In the genomic region with DNA sequence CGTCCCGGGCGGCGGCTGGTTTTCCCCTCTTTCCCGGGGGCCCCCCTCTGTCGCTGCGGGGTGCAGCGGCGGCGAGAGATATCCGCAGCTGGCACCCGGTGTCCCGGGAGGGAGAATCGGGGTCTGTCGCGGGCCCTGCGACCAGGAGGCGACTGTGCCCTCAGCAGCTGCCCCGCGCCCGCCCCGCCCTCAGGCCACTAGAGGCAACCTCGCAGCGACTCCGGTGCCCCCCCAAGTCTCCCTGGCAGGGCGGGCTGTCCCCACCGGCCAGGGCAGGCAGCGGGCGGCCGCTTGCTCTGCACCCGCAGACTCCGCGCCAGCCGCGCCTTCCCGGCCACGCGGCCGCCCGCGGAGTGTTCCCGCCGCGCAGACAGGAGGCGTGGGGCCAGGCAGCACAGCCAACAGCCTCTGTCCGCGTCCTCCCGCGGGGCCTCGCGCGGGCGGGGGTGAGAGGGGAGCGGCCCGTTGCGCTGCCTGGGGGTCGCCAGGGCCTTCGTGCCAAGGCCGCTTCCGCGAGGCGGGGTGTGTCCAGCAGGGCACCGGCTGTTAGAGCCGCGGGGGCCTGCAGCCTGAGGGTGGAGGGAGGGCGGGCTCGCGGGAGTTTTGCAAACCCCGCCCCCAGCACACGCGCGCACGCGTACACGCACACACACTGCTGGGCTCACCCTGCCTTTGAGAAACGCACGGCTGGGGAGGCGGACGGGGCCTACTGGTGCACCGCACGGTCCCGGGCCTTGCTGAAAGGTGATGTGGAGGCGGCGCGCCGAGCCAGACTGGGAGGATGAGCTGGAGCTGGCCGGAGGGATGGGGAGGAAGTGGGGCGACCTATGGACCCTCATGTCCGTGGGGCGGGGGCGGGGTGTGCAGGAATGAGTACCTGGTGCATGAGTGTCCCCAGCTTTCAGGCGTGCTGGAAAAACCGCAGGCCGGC, we compare ENCODE assay signal across 8 cellular contexts. TPM values are rescaled to one million over a fixed set of nuclear protein-coding genes. Genes with fewer than 3 reads are reported as not detected.
DNase-seq lines count a peak whose midpoint lies in the region; ATAC-seq lines count a peak whose summit lies in the region.

No MANE protein-coding gene starts in this region.

- peaks cover 13% of the 10 kb centered on the region for H3K4me1 ChIP-seq in mononuclear cell (ENCODE audit: insufficient read depth, low read length)

- ATAC-seq in GM19035 (IDR thresholded peaks at IDR 0.05; ENCODE audit: unreplicated experiment) = peak; percentile 80
- ATAC-seq in HG03442 (IDR thresholded peaks at IDR 0.05; ENCODE audit: unreplicated experiment) = peak; percentile 62

- H3K27me3 ChIP-seq in mononuclear cell (ENCODE audit: insufficient read depth, low read length) = no peaks in the 10 kb centered on the region

- peak overlapping the region; percentile 48 for H3K4me3 ChIP-seq in mononuclear cell (ENCODE audit: low read length)

- no peaks in the 10 kb centered on the region for H3K9me3 ChIP-seq in mononuclear cell (ENCODE audit: low read depth, low read length)

- peak overlapping the region; percentile 29 for H3K27ac ChIP-seq in cingulate gyrus (ENCODE audit: low read depth, low read length)

- DNase-seq in AG08396 (ENCODE audit: low spot score) (peak; percentile 88), NCI-H2107 (lab: John Stamatoyannopoulos, UW) (no peak)
- peak; percentile 74 for DNase-seq in activated CD4-positive, alpha-beta T cell treated with anti-CD3 and anti-CD28 coated beads for 48 hours
- peak; percentile 35 for DNase-seq in stimulated activated CD8-positive, alpha-beta memory T cell treated with anti-CD3 and anti-CD28 coated beads, Interleukin-7, amount 100 ng/mL, for 24 hours (ENCODE audit: low read depth)

RNA-seq across cellular contexts. Expression of a gene that starts 41.4 kb away (rescaled TPM):
- total RNA-seq in mononuclear cell = 2.0 TPM
